ENCODE assay signal across 8 cellular contexts in genomic region chr7:145065451-145065850, GRCh38.
"Had no signal": no experiment of that assay in that cellular context is flagged by ENCODE, and none has a peak within 500 bp of the region (broad histone marks: within the 10 kb centered on the region; RNA-seq: fewer than 3 reads in every experiment).

No MANE protein-coding gene starts in this region.

- H3K4me3 ChIP-seq: K562 had no signal

- H3K9me3 Mint-ChIP-seq: IgD-negative memory B cell had no signal

- H3K27ac Mint-ChIP-seq: IgD-negative memory B cell had no signal

- H3K27me3 Mint-ChIP-seq: IgD-negative memory B cell had no signal

- FAIRE-seq: HepG2, HTR-8/SVneo, K562 had no signal

- H3K4me3 Mint-ChIP-seq: IgD-negative memory B cell had no signal

- DNase-seq: IMR-90, KBM-7, KG1 had no signal

- ATAC-seq: HepG2, K562 had no signal

- H3K36me3 Mint-ChIP-seq: IgD-negative memory B cell had no signal

- H3K4me1 Mint-ChIP-seq: IgD-negative memory B cell had no signal

- H3K27ac ChIP-seq: HL-60 had no signal
